22 cellular contexts compared by ENCODE assay signal in genomic region chr1:13675222-13675621, GRCh38. TPM values are rescaled to one million over a fixed set of nuclear protein-coding genes. Genes with fewer than 3 reads are reported as not detected.
DNase-seq lines count a peak whose midpoint lies in the region; FAIRE-seq and TF ChIP-seq lines count a peak whose summit lies in the region.
"Had no signal": no experiment of that assay in that cellular context is flagged by ENCODE, and none has a peak within 500 bp of the region (broad histone marks: within the 10 kb centered on the region; RNA-seq: fewer than 3 reads in every experiment).

No MANE protein-coding gene starts in this region.

- in situ Hi-C loops in GM23248 (cut with MboI) = loop anchor here (10.0 kb wide), 1 partner anchor 130 kb away; no protein-coding TSS in a partner anchor

- TF ChIP-seq CTCF in BJ (IDR thresholded peaks at IDR 0.05; ENCODE audit: insufficient read depth, low read depth, low read length) (no peak), fibroblast of mammary gland (conservative IDR thresholded peaks at IDR 0.05; ENCODE audit: control insufficient read depth, insufficient read depth, low read depth, low read length) (no peak), esophagus muscularis mucosa (IDR thresholded peaks at IDR 0.05) (no peak), kidney (IDR thresholded peaks at IDR 0.05; ENCODE audit: borderline replicate concordance, extremely low read depth, insufficient read depth) (no peak)

- H3F3A ChIP-seq in GM23248 (ENCODE audit: insufficient read depth) = peaks cover 15% of the 10 kb centered on the region

- peak overlapping the region; percentile 30 for H3K4me2 ChIP-seq in GM23248 (ENCODE audit: unreplicated experiment)

- no peaks in the 10 kb centered on the region for H3K9me2 ChIP-seq in GM23248 (ENCODE audit: insufficient read depth)

- 0 to 4% methylated on average over 2 of the region's 2 CpGs for WGBS in GM23248 (ENCODE audit: low coverage in 1 of 2, low lambda C conversion rate in 2 of 2, missing lambda C conversion rate in 2 of 2), 2 experiments
- 47% methylated on average over 2 of the region's 2 CpGs for WGBS in esophagus muscularis mucosa
- 54 to 69% (median 59%) methylated on average over 2 of the region's 2 CpGs for WGBS in small intestine, 3 donors

- no peaks in the 10 kb centered on the region for H4K20me1 ChIP-seq in GM23248 (ENCODE audit: insufficient read depth)

- H3K4me3 ChIP-seq in BJ (ENCODE audit: low read depth, low read length) (no peak overlapping the region), GM23248 (no peak overlapping the region), fibroblast of mammary gland (ENCODE audit: control insufficient read depth, low read depth, low read length) (no peak overlapping the region), esophagus muscularis mucosa (no peak overlapping the region), small intestine (ENCODE audit: low read depth in 1 of 2, low read length in 2 of 2) (no peak overlapping the region), kidney (ENCODE audit: low read length in 2 of 2) (no peak overlapping the region)

- CTCF ChIA-PET in BJ (lab: Yijun Ruan, JAX) = interaction anchor here (0.6 to 2.7 kb wide), 3 partner anchors 10 to 117 kb away, joined by 3 to 14 read pairs (median 4); no protein-coding TSS in a partner anchor

- H3K4me1 ChIP-seq in GM23248 (ENCODE audit: insufficient read depth) (peaks cover 10% of the 10 kb centered on the region), esophagus muscularis mucosa (peaks cover 0 to 5% (median 0%) of the 10 kb centered on the region in 4 donors), small intestine (ENCODE audit: control insufficient read depth in 2 of 2, insufficient read depth in 1 of 2, low read depth in 1 of 2, low read length in 1 of 2) (no peaks in the 10 kb centered on the region), kidney (ENCODE audit: control insufficient read depth in 1 of 2, insufficient read depth in 1 of 2, low read depth in 1 of 2, low read length in 2 of 2) (no peaks in the 10 kb centered on the region)

- H2AFZ ChIP-seq in GM23248 = no peak overlapping the region

- H3K79me2 ChIP-seq in GM23248 (ENCODE audit: insufficient read depth) = no peaks in the 10 kb centered on the region

- H3K27ac ChIP-seq in GM23248 = peak overlapping the region; percentile 60
- H3K27ac ChIP-seq in esophagus muscularis mucosa (replicated peaks in 1 of 4) = no peak overlapping the region
- H3K27ac ChIP-seq in small intestine (ENCODE audit: low read depth in 1 of 2, low read length in 1 of 2) = no peak overlapping the region
- H3K27ac ChIP-seq in kidney (ENCODE audit: low read depth in 2 of 2, low read length in 2 of 2) = no peak overlapping the region

- POLR2A ChIA-PET in BJ (lab: Charles Lee) = no interaction called here

- no peaks in the 10 kb centered on the region for H3K36me3 ChIP-seq in BJ (ENCODE audit: control insufficient read depth, insufficient read depth, low read length)
- H3K36me3 ChIP-seq in GM23248 (ENCODE audit: low read depth) = no peaks in the 10 kb centered on the region
- no peaks in the 10 kb centered on the region for H3K36me3 ChIP-seq in esophagus muscularis mucosa
- no peaks in the 10 kb centered on the region for H3K36me3 ChIP-seq in small intestine (ENCODE audit: control insufficient read depth in 2 of 2, insufficient read depth in 2 of 2, low read length in 2 of 2)
- H3K36me3 ChIP-seq in kidney (ENCODE audit: control insufficient read depth in 1 of 2, insufficient read depth in 2 of 2, low read length in 2 of 2) = no peaks in the 10 kb centered on the region

- peak; percentile 61 for DNase-seq in BJ (ENCODE audit: low read depth)
- DNase-seq in GM23248 = peak; percentile 70
- peak; percentile 46 for DNase-seq in fibroblast of mammary gland (ENCODE audit: low read depth)
- DNase-seq in esophagus muscularis mucosa (ENCODE audit: extremely low spot score) = no peak
- no peak for DNase-seq in small intestine
- no peak for DNase-seq in activated CD4-positive, alpha-beta T cell treated with anti-CD3 and anti-CD28 coated beads for 48 hours
- DNase-seq in kidney = no peak
- DNase-seq: ACHN; C1 segment of cervical spinal cord; CD8-positive, alpha-beta memory T cell; DMS53; H7; IMR-90; NCI-H1417 treated with DMSO at 0.1 percent for 48 hours; NCI-H187 treated with DMSO at 0.1 percent for 48 hours; NCI-H2227 treated with DMSO at 0.1 percent for 48 hours; NCI-H524; NCI-H82; PC-3; RPMI8226; SHP77 treated with DMSO at 0.1 percent for 48 hours had no signal

- no peak for TF ChIP-seq EP300 in esophagus muscularis mucosa (IDR thresholded peaks at IDR 0.05)

- intact Hi-C loops in esophagus muscularis mucosa (cut with DNase I) (no loop called here), kidney (cut with DNase I) (no loop called here)

- TF ChIP-seq POLR2A in esophagus muscularis mucosa (IDR thresholded peaks at IDR 0.05; ENCODE audit: low read depth) = no peak

- H3K27me3 ChIP-seq in BJ (ENCODE audit: control insufficient read depth, insufficient read depth, low read length) (no peaks in the 10 kb centered on the region), GM23248 (replicated peaks; ENCODE audit: insufficient read depth) (no peaks in the 10 kb centered on the region), esophagus muscularis mucosa (no peaks in the 10 kb centered on the region), small intestine (ENCODE audit: control insufficient read depth in 2 of 2, insufficient read depth in 2 of 2, low read length in 2 of 2) (peaks cover 0 to 6% of the 10 kb centered on the region in 2 donors)

- no peak overlapping the region for H3K9ac ChIP-seq in GM23248
- H3K9ac ChIP-seq in kidney (ENCODE audit: low read length in 2 of 2) = no peak overlapping the region

- FAIRE-seq in small intestine (lab: Jason Lieb, UNC) (no peak), kidney (lab: Jason Lieb, UNC) (no peak)
- FAIRE-seq: HTR-8/SVneo had no signal

- H3K9me3 ChIP-seq in GM23248 (ENCODE audit: low read depth) = no peaks in the 10 kb centered on the region
- no peaks in the 10 kb centered on the region for H3K9me3 ChIP-seq in esophagus muscularis mucosa
- no peaks in the 10 kb centered on the region for H3K9me3 ChIP-seq in small intestine (ENCODE audit: control insufficient read depth, low read depth)
- H3K9me3 ChIP-seq in kidney (ENCODE audit: control insufficient read depth in 1 of 2, low read length in 2 of 2) = no peaks in the 10 kb centered on the region

RNA-seq across cellular contexts. Expression of gene PRDM2, which starts 24.8 kb away (rescaled TPM):
- polyA plus RNA-seq in BJ (2011; rRNA removed) (9.6 and 11.6 TPM in 2 replicates), GM23248 (2016; fragmentation: Nextera tagmentation; extraction: Ambion mirVana) (14.0 and 15.1 TPM in 2 replicates), small intestine (10 to 100 TPM in 2 of 3 donors, 1 to 10 TPM in 1; 9.5 to 12.0 (median 11.4) TPM), kidney (ENCODE audit: insufficient read depth, low read depth, low replicate concordance) (8.2 TPM)
- polyA minus RNA-seq in BJ (2011; rRNA and poly(A)+ RNA removed) = 11.6 and 16.7 TPM in 2 replicates
- total RNA-seq in GM23248 (2014; rRNA removed; shearing (Covaris generic)) = 9.7 and 11.0 TPM in 2 replicates
- total RNA-seq in esophagus muscularis mucosa (10 to 100 TPM; 32.5 to 54.6 (median 44.2) TPM), kidney (42.6 TPM)

Comparison
In these comparisons a context has a peak if more than half of its experiments do, and no peak if none do; other contexts are left out.
1. DNase-seq: peak in BJ (single experiment), GM23248 (single experiment) and fibroblast of mammary gland (single experiment); none in esophagus muscularis mucosa (single experiment), small intestine (single experiment), activated CD4-positive, alpha-beta T cell treated with anti-CD3 and anti-CD28 coated beads for 48 hours (single experiment) and kidney (single experiment).